28 cellular contexts compared by ENCODE assay signal in the genomic region with DNA sequence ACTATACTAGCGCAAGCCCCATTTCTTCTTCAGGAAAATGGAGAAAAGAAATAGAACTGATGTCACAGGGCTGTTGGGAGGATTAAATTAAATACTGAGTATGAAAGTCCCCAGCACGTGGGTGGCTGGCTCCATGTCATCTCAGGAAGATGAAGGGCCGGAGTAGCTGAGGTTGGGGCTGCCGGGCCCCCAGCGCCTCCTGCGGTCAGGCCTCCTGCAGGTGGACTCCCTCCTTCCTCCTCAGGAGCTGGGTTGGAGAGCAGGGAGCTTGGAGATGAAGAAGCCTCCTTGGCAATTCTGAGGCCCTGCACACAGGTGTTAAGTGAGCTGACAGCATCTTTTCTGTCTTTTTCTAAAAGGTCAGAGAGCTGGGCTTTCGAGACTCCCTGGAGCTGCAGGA.
"Had no signal": no experiment of that assay in that cellular context is flagged by ENCODE, and none has a peak within 500 bp of the region (broad histone marks: within the 10 kb centered on the region; RNA-seq: fewer than 3 reads in every experiment).

No MANE protein-coding gene starts in this region.

- H3K4me3 ChIP-seq: ascending aorta, body of pancreas, K562, Peyer's patch, SJSA1 had no signal

- H3K36me3 ChIP-seq: ascending aorta, Peyer's patch, SJSA1 had no signal

- ATAC-seq: activated CD8-positive, alpha-beta memory T cell treated with anti-CD3 and anti-CD28 coated beads, Interleukin-2, amount 10 ng/mL, durations not matched to agents 7 days and 5 days; activated naive CD4-positive, alpha-beta T cell treated with anti-CD3 and anti-CD28 coated beads, Interleukin-2, amount 50 U/mL, for 72 hours; activated naive CD8-positive, alpha-beta T cell treated with anti-CD3 and anti-CD28 coated beads, Interleukin-2, amount 50 U/mL, for 24 hours; body of pancreas; K562 had no signal

- H3K27ac ChIP-seq: ascending aorta, body of pancreas, Peyer's patch, RWPE1, SJSA1 had no signal

- H3K4me1 ChIP-seq: ascending aorta, body of pancreas, SJSA1 had no signal

- H3K4me1 Mint-ChIP-seq: activated CD8-positive, alpha-beta memory T cell treated with anti-CD3 and anti-CD28 coated beads, Interleukin-2, amount 10 ng/mL, durations not matched to agents 7 days and 5 days; activated naive CD8-positive, alpha-beta T cell treated with anti-CD3 and anti-CD28 coated beads, Interleukin-2, amount 50 U/mL, for 24 hours had no signal

- H3K36me3 Mint-ChIP-seq: activated CD8-positive, alpha-beta memory T cell treated with anti-CD3 and anti-CD28 coated beads, Interleukin-2, amount 10 ng/mL, durations not matched to agents 7 days and 5 days; activated naive CD4-positive, alpha-beta T cell treated with anti-CD3 and anti-CD28 coated beads, Interleukin-2, amount 50 U/mL, for 72 hours; WTC11 had no signal

- H3K9me3 ChIP-seq: ascending aorta, Peyer's patch, SJSA1 had no signal

- DNase-seq: activated CD4-positive, alpha-beta T cell treated with anti-CD3 and anti-CD28 coated beads for 48 hours; activated CD4-positive, alpha-beta T cell treated with anti-CD3 and anti-CD28 coated beads, Interleukin-2, amount 50 U/mL, for 48 hours; activated CD4-positive, CD25-positive, alpha-beta regulatory T cell treated with anti-CD3 and anti-CD28 coated beads, Interleukin-2, amount 50 U/mL, for 72 hours; activated CD8-positive, alpha-beta memory T cell treated with anti-CD3 and anti-CD28 coated beads, Interleukin-2, amount 10 ng/mL, durations not matched to agents 7 days and 5 days; activated effector memory CD4-positive, alpha-beta T cell treated with anti-CD3 and anti-CD28 coated beads, Interleukin-2, amount 50 U/mL, for 16 hours; activated naive CD4-positive, alpha-beta T cell treated with Interleukin-2 at 50 U/mL for 16 hours; activated naive CD8-positive, alpha-beta T cell treated with anti-CD3 and anti-CD28 coated beads, Interleukin-2, amount 50 U/mL, for 24 hours; activated T-cell treated with anti-CD3 and anti-CD28 coated beads, Interleukin-2, amount 50 U/mL, for 24 hours; amniotic stem cell; body of pancreas; Karpas-422; MM.1S; NCI-H1105; NCI-H1436; NCI-H1694 treated with DMSO at 0.1 percent for 48 hours; NCI-H2029 treated with DMSO at 0.1 percent for 48 hours; NCI-H2171; NCI-H345; NCI-H510A; Peyer's patch; SHP77 had no signal

- H3K9me3 Mint-ChIP-seq: activated naive CD8-positive, alpha-beta T cell treated with anti-CD3 and anti-CD28 coated beads, Interleukin-2, amount 50 U/mL, for 24 hours; activated T-cell treated with anti-CD3 and anti-CD28 coated beads, Interleukin-2, amount 50 U/mL, for 24 hours; T-helper 1 cell treated with Interleukin-12 subunit alpha and Interleukin-12 subunit beta and Interleukin-4 antibody, amounts not matched to agents 30 μg/mL and 1 μg/mL, for 36 hours; WTC11 had no signal

- H3K27me3 ChIP-seq: ascending aorta, body of pancreas, Peyer's patch, SJSA1 had no signal

- H3K4me3 Mint-ChIP-seq: activated CD8-positive, alpha-beta memory T cell treated with anti-CD3 and anti-CD28 coated beads, Interleukin-2, amount 10 ng/mL, durations not matched to agents 7 days and 5 days; activated naive CD8-positive, alpha-beta T cell treated with anti-CD3 and anti-CD28 coated beads, Interleukin-2, amount 50 U/mL, for 24 hours; activated T-cell treated with anti-CD3 and anti-CD28 coated beads, Interleukin-2, amount 50 U/mL, for 24 hours; T-helper 1 cell treated with Interleukin-12 subunit alpha and Interleukin-12 subunit beta and Interleukin-4 antibody, amounts not matched to agents 30 μg/mL and 1 μg/mL, for 36 hours; WTC11 had no signal

- H3K27ac Mint-ChIP-seq: activated CD8-positive, alpha-beta memory T cell treated with anti-CD3 and anti-CD28 coated beads, Interleukin-2, amount 10 ng/mL, durations not matched to agents 7 days and 5 days; activated naive CD4-positive, alpha-beta T cell treated with anti-CD3 and anti-CD28 coated beads, Interleukin-2, amount 50 U/mL, for 72 hours; activated naive CD8-positive, alpha-beta T cell treated with anti-CD3 and anti-CD28 coated beads, Interleukin-2, amount 50 U/mL, for 24 hours; activated T-cell treated with anti-CD3 and anti-CD28 coated beads, Interleukin-2, amount 50 U/mL, for 24 hours; T-helper 1 cell treated with Interleukin-12 subunit alpha and Interleukin-12 subunit beta and Interleukin-4 antibody, amounts not matched to agents 30 μg/mL and 1 μg/mL, for 36 hours; WTC11 had no signal
